In the genomic region with DNA sequence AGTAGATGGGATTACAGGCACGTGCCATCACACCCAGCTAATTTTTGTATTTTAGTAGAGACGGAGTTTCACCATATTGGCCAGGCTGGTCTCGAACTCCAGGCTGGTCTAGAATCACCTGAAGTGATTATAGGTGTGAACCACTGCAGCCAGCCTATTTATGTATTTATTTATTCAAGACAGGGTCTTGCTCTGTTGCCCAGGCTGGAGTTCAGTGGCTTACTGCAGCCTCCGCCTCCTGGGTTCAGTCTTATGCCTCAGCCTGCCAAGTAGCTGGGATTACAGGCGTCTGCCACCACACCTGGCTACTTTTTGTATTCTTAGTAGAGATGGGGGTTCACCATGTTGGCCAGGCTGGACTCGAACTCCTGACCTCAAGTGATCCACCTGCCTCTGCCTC, we compare ENCODE assay signal across 11 cellular contexts. TPM values are rescaled to one million over a fixed set of nuclear protein-coding genes. Genes with fewer than 3 reads are reported as not detected.
A peak's percentile ranks its signal among the peaks of the same experiment; 100 is the strongest.
DNase-seq lines count a peak whose midpoint lies in the region; TF ChIP-seq lines count a peak whose summit lies in the region.
"Not testable (repeated sequence)": the region's sequence is repeated elsewhere in the genome, so short reads cannot be mapped to it uniquely, and the experiment has no call there.
"Had no signal": no experiment of that assay in that cellular context is flagged by ENCODE, and none has a peak within 500 bp of the region (broad histone marks: within the 10 kb centered on the region; RNA-seq: fewer than 3 reads in every experiment).

No MANE protein-coding gene starts in this region.

- not testable (repeated sequence) for TF ChIP-seq POLR2A in sigmoid colon (IDR thresholded peaks at IDR 0.05); stomach (IDR thresholded peaks at IDR 0.05)

- H2BK120ac ChIP-seq in mesenchymal stem cell (ENCODE audit: low read depth, low read length): not testable (repeated sequence)

- not testable (repeated sequence) for H3K18ac ChIP-seq in mesenchymal stem cell (ENCODE audit: low read depth in 1 of 2, low read length in 2 of 2)

- H3K23ac ChIP-seq in mesenchymal stem cell (ENCODE audit: low read length in 2 of 2): not testable (repeated sequence)

- WGBS in mesenchymal stem cell: 99% methylated on average over 6 of the region's 6 CpGs
- WGBS in sigmoid colon, 2 donors: 92% methylated on average over 6 of the region's 6 CpGs
- 87 to 93% (median 90%) methylated on average over 6 of the region's 6 CpGs for WGBS in stomach, 5 donors

- POLR2A ChIA-PET in HEK293 (lab: Yijun Ruan, JAX): interaction anchor here (0.5 to 4.9 kb wide), 5 partner anchors 9 to 200 kb away, joined by 3 to 21 read pairs (median 3); partner anchors contain the start of genes CALR and FARSA

- TF ChIP-seq CTCF in HEK293 (tag by site-specific recombination; IDR thresholded peaks at IDR 0.05); WERI-Rb-1 (IDR thresholded peaks at IDR 0.05; ENCODE audit: low read depth, low read length); sigmoid colon (IDR thresholded peaks at IDR 0.05); stomach (IDR thresholded peaks at IDR 0.05): not testable (repeated sequence)

- not testable (repeated sequence) for H3K4me2 ChIP-seq in mesenchymal stem cell (ENCODE audit: low read length, poor library complexity, severe bottlenecking)

- TF ChIP-seq EP300 in sigmoid colon (IDR thresholded peaks at IDR 0.05); stomach (IDR thresholded peaks at IDR 0.05): not testable (repeated sequence)

- not testable (repeated sequence) for H3K4me3 ChIP-seq in HEK293 (ENCODE audit: low read depth, low read length); WERI-Rb-1 (ENCODE audit: low read depth, low read length); adipocyte (ENCODE audit: low read length); mesenchymal stem cell (ENCODE audit: insufficient read depth in 1 of 2, low read depth in 1 of 2, low read length in 2 of 2); sigmoid colon; stomach

- H3K27ac ChIP-seq in HEK293 (ENCODE audit: extremely low read depth, low read depth, low read length): 0 out of 2 replicates have a peak overlapping the region, but pooled peaks have one; percentile 6
- peak overlapping the region; percentile 90 for H3K27ac ChIP-seq in WERI-Rb-1
- H3K27ac ChIP-seq in mesenchymal stem cell (ENCODE audit: low read length, poor library complexity, severe bottlenecking): not testable (repeated sequence)
- H3K27ac ChIP-seq in sigmoid colon: peak overlapping the region in 3 of 4 donors; percentile 49 to 67 (median 65)
- H3K27ac ChIP-seq in stomach: peak overlapping the region in 3 of 5 donors; percentile 57 to 94 (median 69)

- not testable (repeated sequence) for H3K27me3 Mint-ChIP-seq in dendritic cell treated with granulocyte-macrophage colony-stimulating factor and Interleukin-4, amounts not matched to agents 40 ng/mL and 50 ng/mL, for 4 days

- H4K91ac ChIP-seq in mesenchymal stem cell (ENCODE audit: low read length): not testable (repeated sequence)

- peak overlapping the region; percentile 67 for H3K9ac ChIP-seq in adipocyte (ENCODE audit: low read length)
- peak overlapping the region; percentile 80 for H3K9ac ChIP-seq in mesenchymal stem cell (ENCODE audit: low read length)

- not testable (repeated sequence) for H3K4me3 Mint-ChIP-seq in dendritic cell treated with granulocyte-macrophage colony-stimulating factor and Interleukin-4, amounts not matched to agents 40 ng/mL and 50 ng/mL, for 4 days

- peaks cover 19% of the 10 kb centered on the region for H3K79me1 ChIP-seq in mesenchymal stem cell (replicated peaks; ENCODE audit: low read length, poor library complexity, severe bottlenecking)

- not testable (repeated sequence) for H2BK12ac ChIP-seq in mesenchymal stem cell (ENCODE audit: low read length in 2 of 2)

- H3K4me1 ChIP-seq in HEK293 (ENCODE audit: control insufficient read depth, insufficient read depth, low read length): peaks cover 13% of the 10 kb centered on the region
- H3K4me1 ChIP-seq in adipocyte (ENCODE audit: control insufficient read depth, insufficient read depth, low read length): peaks cover 50% of the 10 kb centered on the region
- H3K4me1 ChIP-seq in mesenchymal stem cell (ENCODE audit: control insufficient read depth, insufficient read depth, low read depth, low read length): peaks cover 17% of the 10 kb centered on the region
- H3K4me1 ChIP-seq in sigmoid colon: peaks cover 0 to 46% (median 35%) of the 10 kb centered on the region in 4 donors
- peaks cover 47 to 64% (median 53%) of the 10 kb centered on the region in 4 donors for H3K4me1 ChIP-seq in stomach

- H3K9me3 ChIP-seq in HEK293 (ENCODE audit: control insufficient read depth, insufficient read depth, low read depth, low read length); WERI-Rb-1 (ENCODE audit: severe bottlenecking); adipocyte (ENCODE audit: control insufficient read depth, low read length); mesenchymal stem cell (ENCODE audit: control insufficient read depth, low read length); sigmoid colon; stomach: not testable (repeated sequence)

- peak overlapping the region; percentile 80 for H3K27ac Mint-ChIP-seq in dendritic cell treated with granulocyte-macrophage colony-stimulating factor and Interleukin-4, amounts not matched to agents 40 ng/mL and 50 ng/mL, for 4 days

- H3K9me3 Mint-ChIP-seq in dendritic cell treated with granulocyte-macrophage colony-stimulating factor and Interleukin-4, amounts not matched to agents 40 ng/mL and 50 ng/mL, for 4 days: not testable (repeated sequence)

- not testable (repeated sequence) for H3K14ac ChIP-seq in mesenchymal stem cell (ENCODE audit: low read length in 2 of 2)

- H3K27me3 ChIP-seq in WERI-Rb-1 (ENCODE audit: insufficient read depth, low read depth, severe bottlenecking); adipocyte (replicated peaks; ENCODE audit: control insufficient read depth, insufficient read depth, low read length); mesenchymal stem cell (ENCODE audit: control insufficient read depth in 1 of 2, insufficient read depth in 1 of 2, low read length in 2 of 2); sigmoid colon; stomach: not testable (repeated sequence)

- H2AK5ac ChIP-seq in mesenchymal stem cell (ENCODE audit: low read length, severe bottlenecking): not testable (repeated sequence)

- peaks cover 90% of the 10 kb centered on the region for H3K36me3 Mint-ChIP-seq in dendritic cell treated with granulocyte-macrophage colony-stimulating factor and Interleukin-4, amounts not matched to agents 40 ng/mL and 50 ng/mL, for 4 days (ENCODE audit: low read depth)

- peaks cover 88% of the 10 kb centered on the region for H3K4me1 Mint-ChIP-seq in dendritic cell treated with granulocyte-macrophage colony-stimulating factor and Interleukin-4, amounts not matched to agents 40 ng/mL and 50 ng/mL, for 4 days (ENCODE audit: low read depth)

- CTCF ChIA-PET in HEK293 (lab: Yijun Ruan, JAX): interaction anchor here (0.6 to 5.5 kb wide), 2 partner anchors 14 to 399 kb away, joined by 3 to 48 read pairs; no protein-coding TSS in a partner anchor

- H2BK5ac ChIP-seq in mesenchymal stem cell (ENCODE audit: low read depth, low read length, poor library complexity, severe bottlenecking): not testable (repeated sequence)

- not testable (repeated sequence) for DNase-seq in WERI-Rb-1; adipocyte (ENCODE audit: low read depth); mesenchymal stem cell; sigmoid colon; stomach

- not testable (repeated sequence) for H3K4ac ChIP-seq in mesenchymal stem cell (ENCODE audit: low read depth in 1 of 2, low read length in 2 of 2)

- H3K36me3 ChIP-seq in HEK293 (ENCODE audit: control insufficient read depth in 2 of 2, insufficient read depth in 1 of 2, low read length in 2 of 2) (peaks cover 46 to 77% of the 10 kb centered on the region in 2 experiments), WERI-Rb-1 (peaks cover 94% of the 10 kb centered on the region), adipocyte (ENCODE audit: control insufficient read depth, insufficient read depth, low read length, severe bottlenecking) (peaks cover 65% of the 10 kb centered on the region), mesenchymal stem cell (ENCODE audit: control insufficient read depth in 1 of 2, insufficient read depth in 2 of 2, low read depth in 1 of 2, low read length in 2 of 2) (peaks cover 66 to 76% of the 10 kb centered on the region in 2 experiments), sigmoid colon (peaks cover 40 to 73% (median 56%) of the 10 kb centered on the region in 4 donors), stomach (peaks cover 59 to 81% (median 78%) of the 10 kb centered on the region in 4 donors)

- not testable (repeated sequence) for H4K8ac ChIP-seq in mesenchymal stem cell (ENCODE audit: low read length)

- H2AFZ ChIP-seq in mesenchymal stem cell (ENCODE audit: low read depth, low read length): not testable (repeated sequence)

- intact Hi-C loops in dendritic cell treated with granulocyte-macrophage colony-stimulating factor and Interleukin-4, amounts not matched to agents 40 ng/mL and 50 ng/mL, for 4 days (cut with micrococcal nuclease); sigmoid colon (cut with DNase I); stomach (cut with DNase I; ENCODE audit: low total_unique reads): not testable (repeated sequence)

- H2BK15ac ChIP-seq in mesenchymal stem cell (ENCODE audit: low read depth, poor library complexity, severe bottlenecking): not testable (repeated sequence)

RNA-seq across cellular contexts. Expression of gene GADD45GIP1, which starts 5.0 kb away (rescaled TPM):
- 47.1 TPM for polyA plus RNA-seq in mesenchymal stem cell (2013, experiment 1 of 2)
- polyA plus RNA-seq in mesenchymal stem cell (2013, experiment 2 of 2): 47.3 TPM
- total RNA-seq in sigmoid colon (10 to 100 TPM; 36.0 to 65.8 (median 53.5) TPM), stomach (10 to 100 TPM in 4 of 5 donors, 1 to 10 TPM in 1; 1.8 to 93.3 (median 25.9) TPM)
- polyA plus RNA-seq in sigmoid colon (10 to 100 TPM; 23.6 to 32.1 (median 28.2) TPM), stomach (10 to 100 TPM; 59.0 to 75.4 (median 61.8) TPM)

RNA-seq across cellular contexts. Expression of gene RAD23A, which starts 6.4 kb away (rescaled TPM):
- polyA plus RNA-seq in mesenchymal stem cell (2013, experiment 1 of 2): 112 TPM
- 113 TPM for polyA plus RNA-seq in mesenchymal stem cell (2013, experiment 2 of 2)
- total RNA-seq in sigmoid colon: 100 to 1,000 TPM in 3 of 4 donors, 10 to 100 TPM in 1; 98.8 to 133 (median 117) TPM
- polyA plus RNA-seq in sigmoid colon: 10 to 100 TPM; 58.7 to 99.3 (median 70.9) TPM
- total RNA-seq in stomach: 100 to 1,000 TPM in 3 of 5 donors, 10 to 100 TPM in 2; 44.1 to 144 (median 103) TPM
- 100 to 1,000 TPM; 101 to 141 (median 106) TPM for polyA plus RNA-seq in stomach

RNA-seq across cellular contexts. Expression of gene CALR, which starts 13.6 kb away (rescaled TPM):
- polyA plus RNA-seq in mesenchymal stem cell (2013, experiment 1 of 2): 1,694 TPM
- polyA plus RNA-seq in mesenchymal stem cell (2013, experiment 2 of 2): 1,663 TPM
- total RNA-seq in sigmoid colon (100 to 1,000 TPM; 147 to 260 (median 208) TPM), stomach (100 to 1,000 TPM; 337 to 947 (median 504) TPM)
- polyA plus RNA-seq in sigmoid colon (100 to 1,000 TPM in 2 of 3 donors, 10 to 100 TPM in 1; 70.3 to 717 (median 168) TPM), stomach (100 to 1,000 TPM in 2 of 3 donors, 10 to 100 TPM in 1; 71.2 to 236 (median 158) TPM)

RNA-seq across cellular contexts. Expression of gene DAND5, which starts 17.3 kb away (rescaled TPM):
- polyA plus RNA-seq in mesenchymal stem cell (2013, experiment 1 of 2): 0.01 TPM
- polyA plus RNA-seq in mesenchymal stem cell (2013, experiment 2 of 2): not detected
- total RNA-seq in sigmoid colon (1 to 10 TPM; 1.2 to 2.0 (median 1.7) TPM), stomach (under 1 TPM in 1 of 5 donors, not detected in 4; 0.58 TPM)
- polyA plus RNA-seq in sigmoid colon (under 1 TPM in 1 of 3 donors, not detected in 2; 0.13 TPM), stomach (under 1 TPM in 2 of 3 donors, not detected in 1; 0.12 to 0.13 TPM)
- total RNA-seq: CD4-positive, alpha-beta memory T cell; kidney; natural killer cell; upper lobe of right lung had no signal
- polyA plus RNA-seq: CD4-positive, alpha-beta memory T cell had no signal

RNA-seq across cellular contexts. Expression of gene FARSA, which starts 18.5 kb away (rescaled TPM):
- polyA plus RNA-seq in mesenchymal stem cell (2013, experiment 1 of 2): 39.8 TPM
- 37.8 TPM for polyA plus RNA-seq in mesenchymal stem cell (2013, experiment 2 of 2)
- total RNA-seq in sigmoid colon (10 to 100 TPM; 21.4 to 33.3 (median 31.7) TPM), stomach (100 to 1,000 TPM in 1 of 5 donors, 10 to 100 TPM in 4; 27.2 to 125 (median 51.9) TPM)
- polyA plus RNA-seq in sigmoid colon (10 to 100 TPM; 27.0 to 86.8 (median 29.1) TPM), stomach (10 to 100 TPM; 34.7 to 40.3 (median 39.4) TPM)
